ENCODE assay signal across 8 cellular contexts in genomic region chr5:54905942-54906537, GRCh38.
DNase-seq lines count a peak whose midpoint lies in the region; ATAC-seq lines count a peak whose summit lies in the region.

No MANE protein-coding gene starts in this region.

- no peak for ATAC-seq in GM18861 (IDR thresholded peaks at IDR 0.05; ENCODE audit: unreplicated experiment)

- peak; percentile 41 for DNase-seq in NCI-H510A treated with DMSO at 0.1 percent for 48 hours (lab: John Stamatoyannopoulos, UW)
- DNase-seq in NCI-H510A (lab: John Stamatoyannopoulos, UW), result no peak
- peak; percentile 33 for DNase-seq in NCI-H2029 treated with DMSO at 0.1 percent for 48 hours (lab: John Stamatoyannopoulos, UW)
- DNase-seq in activated CD4-positive, alpha-beta T cell treated with anti-CD3 and anti-CD28 coated beads, Interleukin-2, amount 50 U/mL, for 48 hours, result peak; percentile 79 to 84
- peak; percentile 55 for DNase-seq in effector CD8-positive, alpha-beta T cell (lab: John Stamatoyannopoulos, UW)
- peak; percentile 51 for DNase-seq in middle frontal gyrus (ENCODE audit: extremely low spot score, low spot score)
- peak; percentile 7 to 68 (median 38) for DNase-seq in stimulated activated naive CD4-positive, alpha-beta T cell (lab: John Stamatoyannopoulos, UW)
